27 cellular contexts compared by ENCODE assay signal in the genomic region with DNA sequence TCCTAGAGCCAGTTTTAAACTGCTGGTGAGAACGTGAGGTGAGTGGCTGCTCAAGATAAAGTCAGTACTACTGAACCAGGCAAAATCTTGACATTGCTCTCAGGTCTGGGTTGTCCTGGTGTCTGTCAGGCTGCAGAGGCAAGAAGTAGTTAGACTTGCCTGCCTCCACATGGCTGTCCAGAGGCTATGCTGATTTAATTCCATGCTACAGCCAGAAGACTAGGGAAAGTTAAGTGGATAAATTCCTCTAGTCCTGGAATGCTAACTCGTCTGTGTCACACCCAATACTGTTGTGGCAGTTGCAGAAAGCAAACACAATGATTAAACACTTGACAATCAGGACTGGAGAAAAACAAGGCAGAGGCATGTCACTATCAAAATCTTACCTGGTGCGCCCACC.
"Had no signal": no experiment of that assay in that cellular context is flagged by ENCODE, and none has a peak within 500 bp of the region (broad histone marks: within the 10 kb centered on the region; RNA-seq: fewer than 3 reads in every experiment).

No MANE protein-coding gene starts in this region.

- ATAC-seq: effector memory CD8-positive, alpha-beta T cell; left colon; left ventricle myocardium superior; naive thymus-derived CD8-positive, alpha-beta T cell; sciatic nerve; stimulated activated effector memory CD8-positive, alpha-beta T cell treated with anti-CD3 and anti-CD28 coated beads, Interleukin-12 subunit alpha, Interleukin-12 subunit beta, amount 100 ng/mL, for 72 hours had no signal

- H3K4me1 ChIP-seq: esophagus squamous epithelium, prostate gland, right atrium auricular region, stomach, tibial nerve, upper lobe of left lung, uterus had no signal

- H3K36me3 ChIP-seq: esophagus squamous epithelium, prostate gland, right atrium auricular region, stomach, thoracic aorta, tibial nerve, upper lobe of left lung, uterus had no signal

- H3K4me3 ChIP-seq: coronary artery, esophagus squamous epithelium, lung, prostate gland, right atrium auricular region, stomach, thoracic aorta, tibial nerve, upper lobe of left lung, uterus had no signal

- H3K9me3 ChIP-seq: esophagus squamous epithelium, prostate gland, right atrium auricular region, stomach, thoracic aorta, tibial nerve, upper lobe of left lung, uterus had no signal

- DNase-seq: dermis blood vessel endothelial cell; effector memory CD8-positive, alpha-beta T cell; erythroblast; esophagus squamous epithelium; head of caudate nucleus; kidney; left colon; left ventricle myocardium superior; naive thymus-derived CD8-positive, alpha-beta T cell; nephron progenitor cell; nucleus accumbens; stimulated activated CD4-positive, alpha-beta T cell treated with anti-CD3 and anti-CD28 coated beads, Interleukin-2, amount 100 ng/mL, for 24 hours; stimulated activated CD4-positive, alpha-beta T cell treated with anti-CD3 and anti-CD28 coated beads, Interleukin-4, amount 100 ng/mL, for 24 hours; stimulated activated naive CD4-positive, alpha-beta T cell treated with Interleukin-2 at 50 U/mL for 16 hours; stomach; upper lobe of left lung; uterus had no signal

- H3K27ac ChIP-seq: coronary artery, esophagus squamous epithelium, prostate gland, right atrium auricular region, stomach, thoracic aorta, tibial nerve, upper lobe of left lung, uterus had no signal

- FAIRE-seq: endometrium, frontal cortex, kidney had no signal

- H3K27me3 ChIP-seq: esophagus squamous epithelium, right atrium auricular region, stomach, tibial nerve, upper lobe of left lung, uterus had no signal
